ENCODE assay signal across 2 cellular contexts in the genomic region with DNA sequence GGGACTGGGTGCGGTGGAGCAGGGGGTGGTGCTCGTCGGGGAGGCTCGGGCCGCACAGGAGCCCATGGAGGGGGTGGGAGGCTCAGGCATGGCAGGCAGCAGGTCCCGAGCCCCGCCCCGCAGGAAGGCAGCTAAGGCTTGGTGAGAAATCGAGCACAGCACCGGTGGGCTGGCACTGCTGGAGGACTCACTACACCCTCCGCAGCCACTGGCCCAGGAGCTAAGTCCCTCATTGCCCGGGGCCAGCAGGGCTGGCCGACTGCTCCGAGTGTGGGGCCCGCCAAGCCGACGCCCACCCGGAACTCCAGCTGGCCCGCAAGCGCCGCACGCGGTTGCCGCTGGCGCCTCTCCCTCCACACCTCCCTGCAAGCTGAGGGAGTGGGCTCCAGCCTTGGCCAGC. TPM values are rescaled to one million over a fixed set of nuclear protein-coding genes. Genes with fewer than 3 reads are reported as not detected.
"Had no signal": no experiment of that assay in that cellular context is flagged by ENCODE, and none has a peak within 500 bp of the region (broad histone marks: within the 10 kb centered on the region; RNA-seq: fewer than 3 reads in every experiment).

No MANE protein-coding gene starts in this region.

RNA-seq across cellular contexts. Expression of a gene that starts 25.4 kb away (rescaled TPM):
- total RNA-seq: G401, GM12878 had no signal
